1 cellular context compared by ENCODE assay signal in genomic region chr7:133199831-133200230, GRCh38.
TF ChIP-seq lines count a peak whose summit lies in the region.

No MANE protein-coding gene starts in this region.

TF ChIP-seq in IMR-90, 13 proteins besides CTCF, POLR2A, EP300 and RAD21:
- TF ChIP-seq NFE2L2 (IDR thresholded peaks at IDR 0.05; ENCODE audit: low read depth, low read length): no peak
- no peak for TF ChIP-seq CEBPB (IDR thresholded peaks at IDR 0.05; ENCODE audit: low read depth, low read length)
